In the genomic region with DNA sequence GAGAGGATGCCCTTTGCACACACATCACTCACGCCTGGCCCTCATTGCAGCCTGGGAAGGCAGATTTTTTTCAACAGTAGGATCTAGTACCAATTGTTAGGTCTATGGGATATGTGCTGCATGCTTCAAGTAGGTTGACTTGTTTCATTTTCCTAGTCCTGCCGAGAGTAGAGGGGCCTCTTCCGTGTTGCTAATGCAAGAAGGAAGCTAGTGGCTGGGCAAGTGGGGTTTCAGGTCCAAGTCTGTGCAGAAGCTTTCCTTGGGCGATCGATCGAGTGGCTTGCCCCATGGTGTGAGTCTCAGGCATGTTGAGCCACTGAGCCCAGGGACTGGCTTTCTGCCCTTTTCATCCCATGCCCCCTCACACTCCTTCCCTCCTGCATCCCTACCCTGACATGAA, we compare ENCODE assay signal across 25 cellular contexts. TPM values are rescaled to one million over a fixed set of nuclear protein-coding genes. Genes with fewer than 3 reads are reported as not detected.
A peak's percentile ranks its signal among the peaks of the same experiment; 100 is the strongest.
DNase-seq lines count a peak whose midpoint lies in the region; ATAC-seq, FAIRE-seq and TF ChIP-seq lines count a peak whose summit lies in the region.
"Had no signal": no experiment of that assay in that cellular context is flagged by ENCODE, and none has a peak within 500 bp of the region (broad histone marks: within the 10 kb centered on the region; RNA-seq: fewer than 3 reads in every experiment).

No MANE protein-coding gene starts in this region.

- no peaks in the 10 kb centered on the region for H3K9me3 Mint-ChIP-seq in activated T-cell treated with anti-CD3 and anti-CD28 coated beads, Interleukin-2, amount 50 U/mL, for 4 hours
- no peaks in the 10 kb centered on the region for H3K9me3 Mint-ChIP-seq in WTC11
- H3K9me3 Mint-ChIP-seq: H9 had no signal

- H3K4me3 Mint-ChIP-seq in activated T-cell treated with anti-CD3 and anti-CD28 coated beads, Interleukin-2, amount 50 U/mL, for 4 hours: no peak overlapping the region
- no peak overlapping the region for H3K4me3 Mint-ChIP-seq in WTC11

- peaks cover 13 to 14% of the 10 kb centered on the region in 2 experiments for H3K4me1 ChIP-seq in neutrophil (ENCODE audit: control insufficient read depth in 1 of 2, insufficient read depth in 1 of 2, low read depth in 1 of 2, low read length in 1 of 2)

- TF ChIP-seq CTCF in WTC11 (IDR thresholded peaks at IDR 0.05) (no peak), neutrophil (IDR thresholded peaks at IDR 0.05) (no peak)

- H3K36me3 Mint-ChIP-seq in activated T-cell treated with anti-CD3 and anti-CD28 coated beads, Interleukin-2, amount 50 U/mL, for 4 hours (ENCODE audit: insufficient read depth): peaks cover 23% of the 10 kb centered on the region
- H3K36me3 Mint-ChIP-seq in WTC11: peaks cover 49% of the 10 kb centered on the region

- no peak for DNase-seq in activated T-cell treated with anti-CD3 and anti-CD28 coated beads, Interleukin-2, amount 50 U/mL, for 4 hours
- no peak for DNase-seq in activated T-cell treated with anti-CD3 and anti-CD28 coated beads, Interleukin-2, amount 50 U/mL, for 1 hour
- DNase-seq in GM12892 (ENCODE audit: insufficient read length): no peak
- DNase-seq in WTC11 (ENCODE audit: low spot score): no peak
- no peak for DNase-seq in DMS114 treated with DMSO at 0.1 percent for 48 hours (lab: John Stamatoyannopoulos, UW; ENCODE audit: unreplicated experiment)
- no peak for DNase-seq in stimulated activated CD4-positive, alpha-beta T cell treated with anti-CD3 and anti-CD28 coated beads, Interleukin-15, amount 100 ng/mL, for 24 hours
- DNase-seq: activated CD4-positive, alpha-beta T cell treated with anti-CD3 and anti-CD28 coated beads, Interleukin-2, amount 50 U/mL, for 48 hours; adrenal gland; H9; mammary epithelial cell; NCI-H1417; NCI-H2171 treated with DMSO at 0.1 percent for 48 hours; NCI-H526; occipital lobe; RPMI8226; SK-N-SH; small intestine; stimulated activated CD4-positive, alpha-beta T cell treated with anti-CD3 and anti-CD28 coated beads, Interleukin-2, amount 100 ng/mL, for 48 hours; T-helper 2 cell; upper lobe of left lung; WERI-Rb-1 had no signal

- H3K4me1 Mint-ChIP-seq in activated T-cell treated with anti-CD3 and anti-CD28 coated beads, Interleukin-2, amount 50 U/mL, for 4 hours (ENCODE audit: low read depth): peaks cover 45% of the 10 kb centered on the region
- H3K4me1 Mint-ChIP-seq in WTC11: peaks cover 10% of the 10 kb centered on the region

- peak; percentile 14 for FAIRE-seq in GM12892 (lab: Jason Lieb, UNC)
- FAIRE-seq: A549, colon, small intestine had no signal

- peaks cover 10% of the 10 kb centered on the region for H3K36me3 ChIP-seq in neutrophil

- CTCF ChIA-PET in WTC11 (lab: Charles Lee): interaction anchor here (0.5 to 1.5 kb wide), 2 partner anchors 32 to 194 kb away, joined by 4 read pairs; no protein-coding TSS in a partner anchor

- no peaks in the 10 kb centered on the region for H3K27me3 ChIP-seq in neutrophil
- H3K27me3 ChIP-seq: adrenal gland, upper lobe of left lung had no signal

- POLR2A ChIA-PET in WTC11 (lab: Charles Lee): interaction anchor here (0.5 to 0.6 kb wide), 2 partner anchors 8 to 109 kb away, joined by 3 read pairs; no protein-coding TSS in a partner anchor

- H3K27me3 Mint-ChIP-seq in activated T-cell treated with anti-CD3 and anti-CD28 coated beads, Interleukin-2, amount 50 U/mL, for 4 hours (ENCODE audit: low read depth): no peaks in the 10 kb centered on the region
- no peaks in the 10 kb centered on the region for H3K27me3 Mint-ChIP-seq in WTC11 (ENCODE audit: low read depth)

- TF ChIP-seq POLR2A in GM12892 (IDR thresholded peaks at IDR 0.05; ENCODE audit: low read depth, low read length): peak; percentile 48; the same call in 1 of the 2 replicates

- peak overlapping the region; percentile 72 for H3K27ac Mint-ChIP-seq in WTC11

- no peaks in the 10 kb centered on the region for H3K9me3 ChIP-seq in neutrophil
- H3K9me3 ChIP-seq: A549, adrenal gland, SK-N-SH, upper lobe of left lung had no signal

- no peak overlapping the region for H3K4me3 ChIP-seq in neutrophil (ENCODE audit: low read depth in 1 of 2, low read length in 1 of 2)
- H3K4me3 ChIP-seq: A549, adrenal gland, upper lobe of left lung had no signal

- ATAC-seq in activated T-cell treated with anti-CD3 and anti-CD28 coated beads, Interleukin-2, amount 50 U/mL, for 4 hours: peak; percentile 24 to 26
- ATAC-seq in WTC11 (no peak), GM19035 (IDR thresholded peaks at IDR 0.05; ENCODE audit: unreplicated experiment) (no peak)

- H3K27ac ChIP-seq in neutrophil: peak overlapping the region; percentile 34
- H3K27ac ChIP-seq: A549, adrenal gland, upper lobe of left lung, WERI-Rb-1 had no signal

TF ChIP-seq in WTC11, 78 proteins besides CTCF, POLR2A, EP300 and RAD21:
- TF ChIP-seq, protein P1, sequence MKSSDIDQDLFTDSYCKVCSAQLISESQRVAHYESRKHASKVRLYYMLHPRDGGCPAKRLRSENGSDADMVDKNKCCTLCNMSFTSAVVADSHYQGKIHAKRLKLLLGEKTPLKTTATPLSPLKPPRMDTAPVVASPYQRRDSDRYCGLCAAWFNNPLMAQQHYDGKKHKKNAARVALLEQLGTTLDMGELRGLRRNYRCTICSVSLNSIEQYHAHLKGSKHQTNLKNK (CRISPR knock-in tag; IDR thresholded peaks at IDR 0.05): no peak
- TF ChIP-seq NR3C1 (CRISPR knock-in tag; conservative IDR thresholded peaks at IDR 0.05; ENCODE audit: low read depth) (no peak), RORB (CRISPR knock-in tag; IDR thresholded peaks at IDR 0.05) (no peak), ZNF232 (CRISPR knock-in tag; IDR thresholded peaks at IDR 0.05) (no peak)

RNA-seq across cellular contexts. Expression of a gene that starts 13.7 kb away (rescaled TPM):
- 100 to 1,000 TPM; 651 to 686 (median 684) TPM for total RNA-seq in activated T-cell treated with anti-CD3 and anti-CD28 coated beads, Interleukin-2, amount 50 U/mL, for 4 hours
- 171 TPM for polyA plus RNA-seq in GM12892 (2012; ENCODE audit: missing spikeins)
- total RNA-seq in WTC11 (2021): 626 to 659 TPM (median 656 TPM) in 3 replicates

RNA-seq across cellular contexts. Expression of a gene that starts 33.4 kb away (rescaled TPM):
- 100 to 1,000 TPM; 117 to 122 (median 120) TPM for total RNA-seq in activated T-cell treated with anti-CD3 and anti-CD28 coated beads, Interleukin-2, amount 50 U/mL, for 4 hours
- polyA plus RNA-seq in GM12892 (2012; ENCODE audit: missing spikeins): 33.5 TPM
- 67.6 to 72.6 TPM (median 69.6 TPM) in 3 replicates for total RNA-seq in WTC11 (2021)

RNA-seq across cellular contexts. Expression of a gene that starts 42.5 kb away (rescaled TPM):
- total RNA-seq in activated T-cell treated with anti-CD3 and anti-CD28 coated beads, Interleukin-2, amount 50 U/mL, for 4 hours: 10 to 100 TPM; 41.5 to 45.8 (median 44.3) TPM
- 27.4 TPM for polyA plus RNA-seq in GM12892 (2012; ENCODE audit: missing spikeins)
- total RNA-seq in WTC11 (2021): 102 to 111 TPM (median 109 TPM) in 3 replicates

RNA-seq across cellular contexts. Expression of a gene that starts 50.0 kb away (rescaled TPM):
- total RNA-seq in activated T-cell treated with anti-CD3 and anti-CD28 coated beads, Interleukin-2, amount 50 U/mL, for 4 hours: 100 to 1,000 TPM; 152 to 161 (median 158) TPM
- 67.1 TPM for polyA plus RNA-seq in GM12892 (2012; ENCODE audit: missing spikeins)
- 120 to 131 TPM (median 123 TPM) in 3 replicates for total RNA-seq in WTC11 (2021)

Comparison
In these comparisons a context has a peak if more than half of its experiments do, and no peak if none do; other contexts are left out.
1. ATAC-seq: peak in activated T-cell treated with anti-CD3 and anti-CD28 coated beads, Interleukin-2, amount 50 U/mL, for 4 hours (2 of 2); none in WTC11 (single experiment) and GM19035 (single experiment).